Comparison of ENCODE assay signal across 26 cellular contexts in the genomic region with DNA sequence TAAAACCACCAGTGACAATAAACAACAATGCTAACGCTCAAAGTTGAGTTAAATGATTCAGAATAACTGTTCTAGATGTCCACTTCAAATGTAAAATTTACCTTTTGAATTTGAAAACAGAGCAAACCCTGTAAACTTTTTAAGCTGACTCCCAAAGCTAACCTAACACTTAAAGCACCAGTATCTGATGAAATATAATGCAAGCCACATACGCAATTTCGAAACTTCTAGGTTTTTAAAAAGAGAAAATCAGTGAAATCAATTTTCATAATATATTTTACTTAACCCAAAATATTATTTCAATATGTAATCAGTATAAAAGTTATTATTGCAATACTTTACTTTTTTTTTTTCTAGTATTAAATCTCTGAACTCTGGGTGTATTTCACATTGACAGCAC.
"Had no signal": no experiment of that assay in that cellular context is flagged by ENCODE, and none has a peak within 500 bp of the region (broad histone marks: within the 10 kb centered on the region; RNA-seq: fewer than 3 reads in every experiment).

No MANE protein-coding gene starts in this region.

- H3K9me3 ChIP-seq: esophagus squamous epithelium, ovary, psoas muscle, spleen, testis, tibial artery, upper lobe of left lung had no signal

- H3K9me3 Mint-ChIP-seq: effector memory CD8-positive, alpha-beta T cell; memory B cell; natural killer cell; stimulated activated memory B cell treated with anti-CD40 and anti-IgM and Interleukin-4, amounts not matched to agents 10 μg/mL and 1 μg/mL and 100 μg/mL, for 72 hours had no signal

- H3K36me3 Mint-ChIP-seq: memory B cell; natural killer cell; stimulated activated memory B cell treated with anti-CD40 and anti-IgM and Interleukin-4, amounts not matched to agents 10 μg/mL and 1 μg/mL and 100 μg/mL, for 72 hours had no signal

- H3K27ac Mint-ChIP-seq: effector memory CD8-positive, alpha-beta T cell; memory B cell; natural killer cell; stimulated activated memory B cell treated with anti-CD40 and anti-IgM and Interleukin-4, amounts not matched to agents 10 μg/mL and 1 μg/mL and 100 μg/mL, for 72 hours had no signal

- H3K4me3 ChIP-seq: esophagus squamous epithelium, lung, ovary, psoas muscle, skin epidermis, spleen, testis, tibial artery, upper lobe of left lung had no signal

- H3K27me3 ChIP-seq: esophagus squamous epithelium, ovary, spleen, testis, tibial artery, upper lobe of left lung had no signal

- DNase-seq: cortex of kidney; effector memory CD8-positive, alpha-beta T cell; esophagus squamous epithelium; hypothalamus; natural killer cell; occipital lobe; ovary; posterior cingulate gyrus; psoas muscle; right cardiac atrium; spleen; stimulated activated CD4-positive, alpha-beta T cell treated with anti-CD3 and anti-CD28 coated beads, Interleukin-4, amount 100 ng/mL, for 4 hours; stimulated activated naive CD8-positive, alpha-beta T cell treated with anti-CD3 and anti-CD28 coated beads, Interleukin-15, Interleukin-2, amounts not matched to agents 100 U/mL and 50 U/mL, for 24 hours; substantia nigra; testis; tibial artery; upper lobe of left lung had no signal

- H3K4me1 Mint-ChIP-seq: natural killer cell had no signal

- H3K36me3 ChIP-seq: esophagus squamous epithelium, ovary, spleen, tibial artery, upper lobe of left lung had no signal

- FAIRE-seq: endometrium, frontal cortex, keratinocyte, urothelium cell line had no signal

- H3K4me1 ChIP-seq: psoas muscle, testis, tibial artery had no signal

- H3K4me3 Mint-ChIP-seq: effector memory CD8-positive, alpha-beta T cell; memory B cell; natural killer cell; stimulated activated memory B cell treated with anti-CD40 and anti-IgM and Interleukin-4, amounts not matched to agents 10 μg/mL and 1 μg/mL and 100 μg/mL, for 72 hours had no signal

- H3K27ac ChIP-seq: esophagus squamous epithelium, ovary, psoas muscle, skin epidermis, spleen, testis, tibial artery, upper lobe of left lung had no signal

- ATAC-seq: effector memory CD8-positive, alpha-beta T cell; left lobe of liver; natural killer cell; psoas muscle; stimulated activated memory B cell treated with anti-CD40 and anti-IgM and Interleukin-4, amounts not matched to agents 10 μg/mL and 1 μg/mL and 100 μg/mL, for 72 hours; stimulated activated naive CD8-positive, alpha-beta T cell treated with anti-CD3 and anti-CD28 coated beads, Interleukin-15, Interleukin-2, amounts not matched to agents 100 U/mL and 50 U/mL, for 24 hours had no signal

- H3K27me3 Mint-ChIP-seq: effector memory CD8-positive, alpha-beta T cell; memory B cell; stimulated activated memory B cell treated with anti-CD40 and anti-IgM and Interleukin-4, amounts not matched to agents 10 μg/mL and 1 μg/mL and 100 μg/mL, for 72 hours had no signal
